1 cellular context compared by ENCODE assay signal in genomic region chr6:137237413-137238170, GRCh38.
TF ChIP-seq lines count a peak whose summit lies in the region.

No MANE protein-coding gene starts in this region.

TF ChIP-seq in GM23338, 12 proteins besides CTCF, POLR2A, EP300 and RAD21 (continued from another document):
- TF ChIP-seq ZNF462 (CRISPR knock-in tag; IDR thresholded peaks at IDR 0.05) (no peak), EZH2phosphoT487 (IDR thresholded peaks at IDR 0.05; ENCODE audit: unreplicated experiment) (no peak), JUNB (IDR thresholded peaks at IDR 0.05; ENCODE audit: unreplicated experiment) (no peak)
